In genomic region chr16:4877298-4877685, GRCh38 we compare ENCODE assay signal across 1 cellular context.
TF ChIP-seq lines count a peak whose summit lies in the region.

No MANE protein-coding gene starts in this region.

TF ChIP-seq in K562, 482 proteins besides CTCF, POLR2A, EP300 and RAD21:
- TF ChIP-seq SMARCA5 (IDR thresholded peaks at IDR 0.05) (no peak), ZNF655 (CRISPR knock-in tag; IDR thresholded peaks at IDR 0.05) (no peak), POLR2G (IDR thresholded peaks at IDR 0.05; ENCODE audit: low read depth, low read length) (peak; percentile 40; the same call in 1 of the 2 replicates), TAF9B (IDR thresholded peaks at IDR 0.05; ENCODE audit: partially characterized antibody) (no peak)
TF ChIP-seq in K562: peak in this region for 1.
